Comparison of ENCODE assay signal across 13 cellular contexts in the genomic region with DNA sequence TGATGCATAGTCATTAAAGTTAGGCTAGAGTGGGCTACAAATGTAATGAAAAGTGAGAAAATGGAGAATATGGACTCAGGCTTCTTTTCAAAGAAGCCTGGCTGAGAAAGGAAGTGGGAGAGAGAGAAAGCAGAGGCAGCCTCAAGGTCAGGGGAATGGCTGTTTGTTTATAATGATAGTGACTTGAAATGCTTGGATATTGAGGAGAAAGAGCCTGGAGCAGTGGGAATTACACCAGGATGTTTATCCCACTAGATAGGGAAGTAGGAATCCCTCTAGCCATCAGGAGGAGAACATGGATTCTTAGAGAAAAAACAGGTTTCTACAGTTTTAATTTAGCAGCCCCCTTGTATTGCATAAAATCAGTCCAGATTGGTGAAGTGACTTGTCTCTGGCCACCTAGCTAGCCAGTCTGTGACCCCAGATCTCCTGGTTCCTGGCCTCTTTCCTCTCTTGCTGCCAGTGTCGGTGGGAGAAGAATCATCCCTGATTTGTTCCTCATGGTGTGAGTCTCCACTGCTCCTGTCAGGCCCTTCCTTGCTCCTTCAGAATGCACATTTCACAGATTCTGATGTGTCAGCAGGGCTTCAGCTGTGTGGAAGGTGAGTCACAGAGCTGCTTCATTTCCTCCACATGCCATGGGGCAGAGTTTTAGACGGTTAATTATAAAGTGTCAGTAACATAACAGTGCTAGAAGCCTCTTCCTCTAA. TPM values are rescaled to one million over a fixed set of nuclear protein-coding genes. Genes with fewer than 3 reads are reported as not detected.
DNase-seq lines count a peak whose midpoint lies in the region; ATAC-seq and TF ChIP-seq lines count a peak whose summit lies in the region.
"Had no signal": no experiment of that assay in that cellular context is flagged by ENCODE, and none has a peak within 500 bp of the region (broad histone marks: within the 10 kb centered on the region; RNA-seq: fewer than 3 reads in every experiment).

No MANE protein-coding gene starts in this region.

- H3K79me2 ChIP-seq in SK-N-SH (ENCODE audit: insufficient read depth) (no peaks in the 10 kb centered on the region), smooth muscle cell (ENCODE audit: low read depth) (peaks cover 68% of the 10 kb centered on the region)

- 24% methylated on average over 2 of the region's 2 CpGs for WGBS in SK-N-SH (ENCODE audit: low lambda C conversion rate)
- WGBS in smooth muscle cell (ENCODE audit: low lambda C conversion rate): 6% methylated on average over 2 of the region's 2 CpGs

- ATAC-seq in SK-N-SH treated with all-trans-retinoic acid at 6 μM for 48 hours: peak; percentile 70
- ATAC-seq in GM18505 (IDR thresholded peaks at IDR 0.05; ENCODE audit: unreplicated experiment): no peak
- no peak for ATAC-seq in HG02885 (IDR thresholded peaks at IDR 0.05; ENCODE audit: poor library complexity, unreplicated experiment)

- H3K9me2 ChIP-seq in SK-N-SH: no peaks in the 10 kb centered on the region

- no peak for TF ChIP-seq EP300 in SK-N-SH (IDR thresholded peaks at IDR 0.05; ENCODE audit: borderline replicate concordance in 1 of 2, low read depth in 1 of 2, low read length in 1 of 2)

- no peak overlapping the region for H3K4me3 Mint-ChIP-seq in activated CD4-positive, alpha-beta memory T cell treated with anti-CD3 and anti-CD28 coated beads, Interleukin-2, amount 10 ng/mL, durations not matched to agents 7 days and 5 days
- H3K4me3 Mint-ChIP-seq: memory B cell had no signal

- H3K4me2 ChIP-seq in SK-N-SH: no peak overlapping the region; the same call in 1 of the 2 replicates
- peak overlapping the region; percentile 60 for H3K4me2 ChIP-seq in smooth muscle cell

- no peak for TF ChIP-seq POLR2A in GM18505 (IDR thresholded peaks at IDR 0.05; ENCODE audit: borderline replicate concordance, extremely low read depth, insufficient read depth, insufficient read length)

- no peaks in the 10 kb centered on the region for H4K20me1 ChIP-seq in SK-N-SH (ENCODE audit: insufficient read depth)
- H4K20me1 ChIP-seq in smooth muscle cell (ENCODE audit: low read depth): peaks cover 3% of the 10 kb centered on the region

- H3K9ac ChIP-seq in SK-N-SH (no peak overlapping the region), smooth muscle cell (ENCODE audit: low read depth) (no peak overlapping the region)

- CTCF ChIA-PET in SK-N-SH (lab: Yijun Ruan, JAX): no interaction called here
- CTCF ChIA-PET in activated CD4-positive, alpha-beta memory T cell treated with anti-CD3 and anti-CD28 coated beads, Interleukin-2, amount 10 ng/mL, durations not matched to agents 7 days and 5 days (lab: Charles Lee): no interaction called here

- TF ChIP-seq RAD21 in SK-N-SH (IDR thresholded peaks at IDR 0.05; ENCODE audit: low read length): no peak

- H3K4me1 Mint-ChIP-seq in activated CD4-positive, alpha-beta memory T cell treated with anti-CD3 and anti-CD28 coated beads, Interleukin-2, amount 10 ng/mL, durations not matched to agents 7 days and 5 days: no peaks in the 10 kb centered on the region
- H3K4me1 Mint-ChIP-seq: memory B cell had no signal

- POLR2A ChIA-PET in SK-N-SH (lab: Yijun Ruan, JAX): no interaction called here
- POLR2A ChIA-PET in activated CD4-positive, alpha-beta memory T cell treated with anti-CD3 and anti-CD28 coated beads, Interleukin-2, amount 10 ng/mL, durations not matched to agents 7 days and 5 days (lab: Charles Lee): no interaction called here

- H3K27me3 ChIP-seq in SK-N-SH (ENCODE audit: insufficient read depth): no peaks in the 10 kb centered on the region
- H3K27me3 ChIP-seq in smooth muscle cell (ENCODE audit: low read depth): no peaks in the 10 kb centered on the region

- no peaks in the 10 kb centered on the region for H3K36me3 Mint-ChIP-seq in activated CD4-positive, alpha-beta memory T cell treated with anti-CD3 and anti-CD28 coated beads, Interleukin-2, amount 10 ng/mL, durations not matched to agents 7 days and 5 days (ENCODE audit: low read depth)

- no peak overlapping the region for H3K27ac ChIP-seq in SK-N-SH (ENCODE audit: low read depth in 2 of 2, low read length in 1 of 2)
- peak overlapping the region; percentile 65 for H3K27ac ChIP-seq in smooth muscle cell (ENCODE audit: low read depth)

- no peak overlapping the region for H2AFZ ChIP-seq in SK-N-SH (ENCODE audit: low read depth)
- H2AFZ ChIP-seq in smooth muscle cell (ENCODE audit: low read depth): no peak overlapping the region

- no peaks in the 10 kb centered on the region for H3K27me3 Mint-ChIP-seq in activated CD4-positive, alpha-beta memory T cell treated with anti-CD3 and anti-CD28 coated beads, Interleukin-2, amount 10 ng/mL, durations not matched to agents 7 days and 5 days

- H3F3A ChIP-seq in SK-N-SH (replicated peaks; ENCODE audit: insufficient read depth) (no peaks in the 10 kb centered on the region), smooth muscle cell (ENCODE audit: low read depth) (peaks cover 7% of the 10 kb centered on the region)

- H3K4me3 ChIP-seq in SK-N-SH (ENCODE audit: low read depth in 2 of 2, low read length in 1 of 2) (no peak overlapping the region), smooth muscle cell (no peak overlapping the region)

- DNase-seq in SK-N-SH (no peak), amniotic stem cell (lab: John Stamatoyannopoulos, UW) (peak; percentile 15), iPS-NIHi7 (ENCODE audit: extremely low spot score) (peak; percentile 16), smooth muscle cell (lab: John Stamatoyannopoulos, UW; ENCODE audit: unreplicated experiment) (no peak)
- no peak for DNase-seq in activated CD4-positive, alpha-beta memory T cell treated with anti-CD3 and anti-CD28 coated beads, Interleukin-2, amount 10 ng/mL, durations not matched to agents 7 days and 5 days
- DNase-seq: activated CD4-positive, CD25-positive, alpha-beta regulatory T cell; activated naive CD4-positive, alpha-beta T cell; NCI-H1694; OCI-M1 had no signal

- H3K9me3 Mint-ChIP-seq in activated CD4-positive, alpha-beta memory T cell treated with anti-CD3 and anti-CD28 coated beads, Interleukin-2, amount 10 ng/mL, durations not matched to agents 7 days and 5 days: peaks cover 13% of the 10 kb centered on the region

- H3K27ac Mint-ChIP-seq in activated CD4-positive, alpha-beta memory T cell treated with anti-CD3 and anti-CD28 coated beads, Interleukin-2, amount 10 ng/mL, durations not matched to agents 7 days and 5 days: no peak overlapping the region
- H3K27ac Mint-ChIP-seq: memory B cell had no signal

- H3K36me3 ChIP-seq in SK-N-SH (replicated peaks in 1 of 2; ENCODE audit: control insufficient read depth in 1 of 2, insufficient read depth in 2 of 2, low read length in 1 of 2) (no peaks in the 10 kb centered on the region), smooth muscle cell (ENCODE audit: low read depth) (no peaks in the 10 kb centered on the region)

- H3K4me1 ChIP-seq in SK-N-SH (ENCODE audit: control insufficient read depth in 1 of 2, insufficient read depth in 2 of 2, low read depth in 1 of 2, low read length in 1 of 2) (no peaks in the 10 kb centered on the region; a peak in 2 of 4 replicates), smooth muscle cell (ENCODE audit: low read depth) (no peaks in the 10 kb centered on the region)

- TF ChIP-seq CTCF in SK-N-SH (IDR thresholded peaks at IDR 0.05) (no peak), smooth muscle cell (IDR thresholded peaks at IDR 0.05; ENCODE audit: borderline replicate concordance, insufficient read depth, poor library complexity, severe bottlenecking) (no peak)

- H3K9me3 ChIP-seq in SK-N-SH (no peaks in the 10 kb centered on the region; the same call in 1 of the 2 replicates), smooth muscle cell (replicated peaks; ENCODE audit: low read depth) (peaks cover 9% of the 10 kb centered on the region)

TF ChIP-seq in SK-N-SH treated with all-trans-retinoic acid at 6 μM for 48 hours, 23 proteins besides CTCF, POLR2A, EP300 and RAD21 (continues in another document):
- TF ChIP-seq ESRRG (CRISPR knock-in tag; IDR thresholded peaks at IDR 0.05): no peak

TF ChIP-seq in SK-N-SH, 30 proteins besides CTCF, POLR2A, EP300 and RAD21 (continues in another document):
- no peak for TF ChIP-seq YY1 (IDR thresholded peaks at IDR 0.05; ENCODE audit: low read depth)
- no peak for TF ChIP-seq EZH2phosphoT487 (IDR thresholded peaks at IDR 0.05; ENCODE audit: borderline replicate concordance, low read depth)
- no peak for TF ChIP-seq RFX5 (IDR thresholded peaks at IDR 0.05; ENCODE audit: low read length)
- no peak for TF ChIP-seq NRF1 (IDR thresholded peaks at IDR 0.05; ENCODE audit: low read depth, low read length)
- TF ChIP-seq NFIC (IDR thresholded peaks at IDR 0.05; ENCODE audit: borderline replicate concordance): no peak
- TF ChIP-seq GATA2 (CRISPR knock-in tag; IDR thresholded peaks at IDR 0.05): no peak
- no peak for TF ChIP-seq TAF1 (IDR thresholded peaks at IDR 0.05; ENCODE audit: borderline replicate concordance, low read depth, low read length)
- TF ChIP-seq RXRA (IDR thresholded peaks at IDR 0.05; ENCODE audit: borderline replicate concordance, low read depth): no peak
- TF ChIP-seq, protein P1, sequence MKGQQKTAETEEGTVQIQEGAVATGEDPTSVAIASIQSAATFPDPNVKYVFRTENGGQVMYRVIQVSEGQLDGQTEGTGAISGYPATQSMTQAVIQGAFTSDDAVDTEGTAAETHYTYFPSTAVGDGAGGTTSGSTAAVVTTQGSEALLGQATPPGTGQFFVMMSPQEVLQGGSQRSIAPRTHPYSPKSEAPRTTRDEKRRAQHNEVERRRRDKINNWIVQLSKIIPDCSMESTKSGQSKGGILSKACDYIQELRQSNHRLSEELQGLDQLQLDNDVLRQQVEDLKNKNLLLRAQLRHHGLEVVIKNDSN (IDR thresholded peaks at IDR 0.05; ENCODE audit: borderline replicate concordance, low read depth): no peak
- no peak for TF ChIP-seq SMC3 (IDR thresholded peaks at IDR 0.05; ENCODE audit: low read depth, low read length)
- no peak for TF ChIP-seq CHD2 (IDR thresholded peaks at IDR 0.05; ENCODE audit: low read length, partially characterized antibody)
- no peak for TF ChIP-seq ELF1 (IDR thresholded peaks at IDR 0.05)
- no peak for TF ChIP-seq FOXJ3 (CRISPR knock-in tag; IDR thresholded peaks at IDR 0.05)

RNA-seq across cellular contexts. Expression of a gene that starts 32.9 kb away (rescaled TPM):
- 0.30 and 0.47 TPM in 2 replicates for polyA plus RNA-seq in SK-N-SH (2012; rRNA removed)
- polyA plus RNA-seq in SK-N-SH (2012; cell fraction: cytosol; rRNA removed): 0.37 and 0.50 TPM in 2 replicates
- polyA plus RNA-seq in SK-N-SH (2012; cell fraction: nucleus; rRNA removed): 0.60 and 0.94 TPM in 2 replicates
- 44.9 and 63.6 TPM in 2 replicates for total RNA-seq in smooth muscle cell
- polyA plus RNA-seq in smooth muscle cell: 31.4 and 32.4 TPM in 2 replicates
- total RNA-seq in activated CD4-positive, alpha-beta memory T cell treated with anti-CD3 and anti-CD28 coated beads, Interleukin-2, amount 10 ng/mL, durations not matched to agents 7 days and 5 days: not detected

Comparison
In these comparisons a context has a peak if more than half of its experiments do, and no peak if none do; other contexts are left out.
1. DNase-seq: peak in amniotic stem cell (single experiment) and iPS-NIHi7 (single experiment); none in SK-N-SH (single experiment), smooth muscle cell (single experiment) and activated CD4-positive, alpha-beta memory T cell treated with anti-CD3 and anti-CD28 coated beads, Interleukin-2, amount 10 ng/mL, durations not matched to agents 7 days and 5 days (single experiment).
2. RNA of a gene that starts 32.9 kb away (total RNA-seq): 44.9 to 63.6 TPM in smooth muscle cell; not detected in activated CD4-positive, alpha-beta memory T cell treated with anti-CD3 and anti-CD28 coated beads, Interleukin-2, amount 10 ng/mL, durations not matched to agents 7 days and 5 days; every median in the first group is over 10 times any median in the second.